Comparison of ENCODE assay signal across 15 cellular contexts in the genomic region with DNA sequence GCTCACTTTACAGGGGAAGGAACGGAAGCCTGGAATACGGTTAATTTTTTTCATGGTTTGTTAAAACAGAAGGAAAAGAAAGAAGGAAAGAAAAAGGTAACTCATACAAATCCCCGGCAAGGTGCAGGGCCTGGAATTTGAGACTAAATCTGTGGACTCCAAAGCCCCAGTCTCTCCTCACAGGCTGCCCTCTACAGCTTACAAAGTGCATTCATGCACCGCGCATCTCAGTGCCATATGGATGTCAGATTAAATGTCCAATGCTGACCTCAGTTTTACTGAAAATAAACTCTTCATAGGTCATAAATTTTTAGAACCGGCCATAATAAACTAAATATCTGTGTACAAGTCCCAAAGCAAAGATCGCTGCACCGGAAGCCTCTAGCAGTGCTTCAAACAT. TPM values are rescaled to one million over a fixed set of nuclear protein-coding genes. Genes with fewer than 3 reads are reported as not detected.
DNase-seq lines count a peak whose midpoint lies in the region; ATAC-seq and TF ChIP-seq lines count a peak whose summit lies in the region.
"Had no signal": no experiment of that assay in that cellular context is flagged by ENCODE, and none has a peak within 500 bp of the region (broad histone marks: within the 10 kb centered on the region; RNA-seq: fewer than 3 reads in every experiment).

No MANE protein-coding gene starts in this region.

- H3K36me3 ChIP-seq in Karpas-422 (ENCODE audit: insufficient read depth, low read length): no peaks in the 10 kb centered on the region
- no peaks in the 10 kb centered on the region for H3K36me3 ChIP-seq in body of pancreas (replicated peaks in 1 of 2; ENCODE audit: insufficient read depth in 1 of 2, low read depth in 2 of 2)
- H3K36me3 ChIP-seq: uterus had no signal

- no peak for TF ChIP-seq POLR2A in body of pancreas (IDR thresholded peaks at IDR 0.05)

- no peaks in the 10 kb centered on the region for H3K9me3 Mint-ChIP-seq in neural crest cell
- H3K9me3 Mint-ChIP-seq: CD8-positive, alpha-beta T cell had no signal

- H3K4me2 ChIP-seq in Karpas-422 (ENCODE audit: low read depth, low read length, poor library complexity, severe bottlenecking): no peak overlapping the region

- no peak overlapping the region for H3K4me3 ChIP-seq in Karpas-422 (ENCODE audit: low read length)
- H3K4me3 ChIP-seq in body of pancreas: no peak overlapping the region
- H3K4me3 ChIP-seq: uterus had no signal

- H3K36me3 Mint-ChIP-seq in neural crest cell (ENCODE audit: low read depth): no peaks in the 10 kb centered on the region
- H3K36me3 Mint-ChIP-seq: activated naive CD8-positive, alpha-beta T cell; CD8-positive, alpha-beta T cell had no signal

- H3K79me2 ChIP-seq in Karpas-422 (ENCODE audit: low read length): no peaks in the 10 kb centered on the region

- no peak overlapping the region for H3K27ac ChIP-seq in Karpas-422 (ENCODE audit: low read length)
- no peak overlapping the region for H3K27ac ChIP-seq in body of pancreas
- H3K27ac ChIP-seq: uterus had no signal

- H3K27me3 ChIP-seq in Karpas-422 (ENCODE audit: low read length) (no peaks in the 10 kb centered on the region; the same call in 1 of the 2 replicates), body of pancreas (no peaks in the 10 kb centered on the region)
- H3K27me3 ChIP-seq: uterus had no signal

- 53 to 59% methylated on average over 8 of the region's 8 CpGs for WGBS in body of pancreas, 2 donors

- no peaks in the 10 kb centered on the region for H3K4me1 ChIP-seq in Karpas-422 (ENCODE audit: low read length)
- no peaks in the 10 kb centered on the region for H3K4me1 ChIP-seq in body of pancreas
- H3K4me1 ChIP-seq: uterus had no signal

- no peak overlapping the region for H3K4me3 Mint-ChIP-seq in neural crest cell
- H3K4me3 Mint-ChIP-seq: activated naive CD8-positive, alpha-beta T cell; CD8-positive, alpha-beta T cell had no signal

- no peaks in the 10 kb centered on the region for H4K20me1 ChIP-seq in Karpas-422 (ENCODE audit: insufficient read depth, low read depth, low read length)

- H3K9me2 ChIP-seq in Karpas-422 (replicated peaks; ENCODE audit: insufficient read depth, low read length): no peaks in the 10 kb centered on the region

- H3K4me1 Mint-ChIP-seq in neural crest cell: peaks cover 26% of the 10 kb centered on the region

- intact Hi-C loops in body of pancreas (cut with DNase I): no loop called here

- DNase-seq in ELF-1 (ENCODE audit: low read depth, low spot score): peak; percentile 26
- peak; percentile 57 for DNase-seq in Karpas-422
- no peak for DNase-seq in body of pancreas
- DNase-seq in neural crest cell (ENCODE audit: low read depth, low spot score): no peak
- DNase-seq in MV-4-11 (lab: John Stamatoyannopoulos, UW): no peak
- DNase-seq in amniotic stem cell (lab: John Stamatoyannopoulos, UW): no peak
- no peak for DNase-seq in DMS153 (lab: John Stamatoyannopoulos, UW)
- DNase-seq: CD8-positive, alpha-beta T cell; NCI-H1417 treated with DMSO at 0.1 percent for 48 hours; small intestine; uterus had no signal

- H3K27ac Mint-ChIP-seq in neural crest cell (ENCODE audit: unreplicated experiment): peak overlapping the region; percentile 30
- H3K27ac Mint-ChIP-seq: activated naive CD8-positive, alpha-beta T cell; CD8-positive, alpha-beta T cell had no signal

- H3K9ac ChIP-seq in Karpas-422 (ENCODE audit: low read length): no peak overlapping the region

- H3K9me3 ChIP-seq in Karpas-422 (ENCODE audit: low read length) (no peaks in the 10 kb centered on the region), body of pancreas (no peaks in the 10 kb centered on the region)
- H3K9me3 ChIP-seq: uterus had no signal

- TF ChIP-seq CTCF in body of pancreas (IDR thresholded peaks at IDR 0.05) (peak in 4 of 7 experiments; percentile 20 to 41 (median 40)), neural crest cell (conservative IDR thresholded peaks at IDR 0.05) (peak; percentile 60)

- H3K27me3 Mint-ChIP-seq in neural crest cell (ENCODE audit: low read depth): no peaks in the 10 kb centered on the region

- no peak for ATAC-seq in body of pancreas
- ATAC-seq in GM19452 (IDR thresholded peaks at IDR 0.05; ENCODE audit: unreplicated experiment): no peak
- ATAC-seq: CD8-positive, alpha-beta T cell had no signal

- no peak overlapping the region for H2AFZ ChIP-seq in Karpas-422 (ENCODE audit: low read length)

RNA-seq across cellular contexts. Expression of gene ST6GAL2, which starts 17.8 kb away (rescaled TPM):
- total RNA-seq in Karpas-422 (2014; rRNA removed; shearing (Covaris generic); ENCODE audit: low replicate concordance): 0.47 and 0.82 TPM in 2 replicates
- total RNA-seq in body of pancreas (under 1 TPM in 1 of 2 donors, not detected in 1; 0.52 TPM), neural crest cell (8.1 and 9.7 TPM in 2 replicates)
- total RNA-seq: activated CD8-positive, alpha-beta memory T cell treated with anti-CD3 and anti-CD28 coated beads for 36 hours; CD8-positive, alpha-beta T cell; T-helper 1 cell treated with Interleukin-12 subunit alpha and Interleukin-12 subunit beta and Interleukin-4 antibody, amounts not matched to agents 30 ng/mL and 1 ng/mL, for 36 hours had no signal

Comparison
In these comparisons a context has a peak if more than half of its experiments do, and no peak if none do; other contexts are left out.
1. DNase-seq: peak in ELF-1 (single experiment) and Karpas-422 (single experiment); none in body of pancreas (0 of 4), neural crest cell (single experiment), MV-4-11 (single experiment), amniotic stem cell (single experiment) and DMS153 (single experiment).